In genomic region chr11:83528877-83529276, GRCh38 we compare ENCODE assay signal across 19 cellular contexts.
DNase-seq lines count a peak whose midpoint lies in the region; ATAC-seq and TF ChIP-seq lines count a peak whose summit lies in the region.
"Had no signal": no experiment of that assay in that cellular context is flagged by ENCODE, and none has a peak within 500 bp of the region (broad histone marks: within the 10 kb centered on the region; RNA-seq: fewer than 3 reads in every experiment).

No MANE protein-coding gene starts in this region.

- ATAC-seq in left lobe of liver (peak; percentile 69), upper lobe of right lung (no peak)

- no peaks in the 10 kb centered on the region for H3K27me3 ChIP-seq in upper lobe of right lung
- H3K27me3 ChIP-seq: BE2C, BLaER1 had no signal

- intact Hi-C loops in upper lobe of right lung (cut with DNase I), result no loop called here

- no peaks in the 10 kb centered on the region for H3K4me1 ChIP-seq in upper lobe of right lung
- H3K4me1 ChIP-seq: BE2C, BLaER1 had no signal

- no peak overlapping the region for H3K4me3 ChIP-seq in upper lobe of right lung
- H3K4me3 ChIP-seq: BLaER1 had no signal

- DNase-seq in NCI-H2227 (lab: John Stamatoyannopoulos, UW; ENCODE audit: unreplicated experiment) (peak; percentile 49), NCI-H2227 treated with DMSO at 0.1 percent for 48 hours (lab: John Stamatoyannopoulos, UW) (peak; percentile 91), left lobe of liver (ENCODE audit: low spot score) (no peak), DMS79 (lab: John Stamatoyannopoulos, UW) (no peak), upper lobe of right lung (no peak)
- DNase-seq: 8988T; ACHN; BE2C; C1 segment of cervical spinal cord; CD4-positive, alpha-beta memory T cell; CD4-positive, CD25-positive, alpha-beta regulatory T cell; CD8-positive, alpha-beta memory T cell; COR-L47; DMS 273 treated with DMSO at 0.1 percent for 48 hours; DMS153; DMS53; DMS79 treated with DMSO at 0.1 percent for 48 hours; GF-D8 had no signal

- H3K27ac ChIP-seq in upper lobe of right lung, result no peak overlapping the region
- H3K27ac ChIP-seq: BLaER1 had no signal

- H3K36me3 ChIP-seq in upper lobe of right lung, result no peaks in the 10 kb centered on the region
- H3K36me3 ChIP-seq: BE2C, BLaER1 had no signal

- TF ChIP-seq CTCF in upper lobe of right lung (IDR thresholded peaks at IDR 0.05), result no peak

- no peaks in the 10 kb centered on the region for H3K9me3 ChIP-seq in upper lobe of right lung
- H3K9me3 ChIP-seq: BE2C, BLaER1 had no signal

Comparison
In these comparisons a context has a peak if more than half of its experiments do, and no peak if none do; other contexts are left out.
1. DNase-seq: peak in NCI-H2227 (single experiment) and NCI-H2227 treated with DMSO at 0.1 percent for 48 hours (single experiment); none in left lobe of liver (single experiment), DMS79 (single experiment) and upper lobe of right lung (single experiment).